Comparison of ENCODE assay signal across 8 cellular contexts in genomic region chr3:50298836-50299637, GRCh38. TPM values are rescaled to one million over a fixed set of nuclear protein-coding genes. Genes with fewer than 3 reads are reported as not detected.
DNase-seq lines count a peak whose midpoint lies in the region; ATAC-seq and TF ChIP-seq lines count a peak whose summit lies in the region.

Gene HYAL3, minus strand, starts transcription at chr3:50299405. Its CDS starts 3,803 bp downstream, at chr3:50295602.
Gene NAA80, minus strand, starts transcription at chr3:50299405. Its CDS starts 1,942 bp downstream, at chr3:50297463.

- H3K9me3 ChIP-seq in BLaER1 treated with 17β-estradiol and CSF1 and Interleukin-3, amounts not matched to agents 10 nM and 100 nM (replicated peaks in 1 of 11): no peaks in the 10 kb centered on the region
- no peaks in the 10 kb centered on the region for H3K9me3 ChIP-seq in left lung

- H3K36me3 Mint-ChIP-seq in activated CD4-positive, alpha-beta T cell treated with anti-CD3 and anti-CD28 coated beads, Interleukin-2, amount 10 ng/mL, durations not matched to agents 24 days and 14 days (ENCODE audit: low read depth): peaks cover 2% of the 10 kb centered on the region

- peak within 1 kb of the TSS; percentile 66 to 84 (median 74) for H3K4me3 ChIP-seq in BLaER1 treated with 17β-estradiol and CSF1 and Interleukin-3, amounts not matched to agents 10 nM and 100 nM
- peak within 1 kb of the TSS; percentile 63 to 68 for H3K4me3 ChIP-seq in left lung

- peaks cover 0 to 10% (median 0%) of the 10 kb centered on the region in 11 experiments; a peak in 2 of 22 replicates for H3K36me3 ChIP-seq in BLaER1 treated with 17β-estradiol and CSF1 and Interleukin-3, amounts not matched to agents 10 nM and 100 nM
- H3K36me3 ChIP-seq in left lung: peaks cover 0 to 5% of the 10 kb centered on the region in 2 donors

- no peaks in the 10 kb centered on the region for H3K27me3 ChIP-seq in BLaER1 treated with 17β-estradiol and CSF1 and Interleukin-3, amounts not matched to agents 10 nM and 100 nM
- H3K27me3 ChIP-seq in left lung: no peaks in the 10 kb centered on the region

- H3K4me3 Mint-ChIP-seq in activated CD4-positive, alpha-beta T cell treated with anti-CD3 and anti-CD28 coated beads, Interleukin-2, amount 10 ng/mL, durations not matched to agents 24 days and 14 days: peak within 1 kb of the TSS; percentile 99

- TF ChIP-seq CTCF in left lung (IDR thresholded peaks at IDR 0.05): peak in 1 of 2 donors; percentile 62

- H3K9me3 Mint-ChIP-seq in activated CD4-positive, alpha-beta T cell treated with anti-CD3 and anti-CD28 coated beads, Interleukin-2, amount 10 ng/mL, durations not matched to agents 24 days and 14 days: no peaks in the 10 kb centered on the region

- H3K4me2 ChIP-seq in BLaER1 treated with 17β-estradiol and CSF1 and Interleukin-3, amounts not matched to agents 10 nM and 100 nM: peak within 1 kb of the TSS; percentile 95 to 99 (median 98)

- peaks cover 0 to 14% (median 0%) of the 10 kb centered on the region in 11 experiments; a peak in 5 of 22 replicates for H4K20me1 ChIP-seq in BLaER1 treated with 17β-estradiol and CSF1 and Interleukin-3, amounts not matched to agents 10 nM and 100 nM

- H3K4me1 ChIP-seq in BLaER1 treated with 17β-estradiol and CSF1 and Interleukin-3, amounts not matched to agents 10 nM and 100 nM: peaks cover 24 to 46% (median 26%) of the 10 kb centered on the region in 10 experiments
- peaks cover 36 to 58% of the 10 kb centered on the region in 2 donors for H3K4me1 ChIP-seq in left lung

- peak within 1 kb of the TSS; percentile 42 to 87 (median 78); a peak in 21 of 22 replicates for H3K27ac ChIP-seq in BLaER1 treated with 17β-estradiol and CSF1 and Interleukin-3, amounts not matched to agents 10 nM and 100 nM
- peak within 1 kb of the TSS; percentile 92 to 95 for H3K27ac ChIP-seq in left lung

- intact Hi-C loops in activated CD4-positive, alpha-beta T cell treated with anti-CD3 and anti-CD28 coated beads, Interleukin-2, amount 10 ng/mL, durations not matched to agents 24 days and 14 days (cut with micrococcal nuclease): loop anchor here (1.0 to 10.0 kb wide), 6 partner anchors 22 to 624 kb away; partner anchors contain the start of genes APEH, CISH, CYB561D2 and NPRL2
- intact Hi-C loops in left lung (cut with DNase I): no loop called here

- ATAC-seq in HG03460 (IDR thresholded peaks at IDR 0.05; ENCODE audit: unreplicated experiment) (peak; percentile 82), left lung (peak; percentile 88)

- H3K9ac ChIP-seq in BLaER1 treated with 17β-estradiol and CSF1 and Interleukin-3, amounts not matched to agents 10 nM and 100 nM: peak within 1 kb of the TSS; percentile 75 to 87 (median 81)

- peaks cover 22% of the 10 kb centered on the region for H3K4me1 Mint-ChIP-seq in activated CD4-positive, alpha-beta T cell treated with anti-CD3 and anti-CD28 coated beads, Interleukin-2, amount 10 ng/mL, durations not matched to agents 24 days and 14 days

- H3K27me3 Mint-ChIP-seq in activated CD4-positive, alpha-beta T cell treated with anti-CD3 and anti-CD28 coated beads, Interleukin-2, amount 10 ng/mL, durations not matched to agents 24 days and 14 days: no peaks in the 10 kb centered on the region

- DNase-seq in GM19240 (ENCODE audit: insufficient read length, low spot score) (peak; percentile 89), NCI-H526 treated with DMSO at 0.1 percent for 48 hours (lab: John Stamatoyannopoulos, UW) (peak; percentile 98), cortex of kidney (lab: John Stamatoyannopoulos, UW) (peak; percentile 77), left lung (peak; percentile 100)
- peak; percentile 100 for DNase-seq in activated CD4-positive, alpha-beta T cell treated with anti-CD3 and anti-CD28 coated beads, Interleukin-2, amount 10 ng/mL, durations not matched to agents 24 days and 14 days
- peak; percentile 97 to 99 for DNase-seq in stimulated activated CD4-positive, alpha-beta T cell treated with anti-CD3 and anti-CD28 coated beads, Interleukin-2, amount 100 ng/mL, for 48 hours

- H3K27ac Mint-ChIP-seq in activated CD4-positive, alpha-beta T cell treated with anti-CD3 and anti-CD28 coated beads, Interleukin-2, amount 10 ng/mL, durations not matched to agents 24 days and 14 days: peak within 1 kb of the TSS; percentile 98

RNA-seq across cellular contexts. Expression of gene HYAL3, which starts in this region (rescaled TPM):
- 7.1 and 7.3 TPM in 2 replicates for total RNA-seq in activated CD4-positive, alpha-beta T cell treated with anti-CD3 and anti-CD28 coated beads, Interleukin-2, amount 10 ng/mL, durations not matched to agents 24 days and 14 days
- total RNA-seq in left lung: 1 to 10 TPM; 4.5 to 4.6 TPM

RNA-seq across cellular contexts. Expression of gene NAA80, which starts in this region (rescaled TPM):
- total RNA-seq in activated CD4-positive, alpha-beta T cell treated with anti-CD3 and anti-CD28 coated beads, Interleukin-2, amount 10 ng/mL, durations not matched to agents 24 days and 14 days: 17.3 and 20.0 TPM in 2 replicates
- total RNA-seq in left lung: 10 to 100 TPM in 1 of 2 donors, 1 to 10 TPM in 1; 9.5 to 10.9 TPM

Comparison
In these comparisons a context has a peak if more than half of its experiments do, and no peak if none do; other contexts are left out.
1. Peak in every context shown above with its lines: DNase-seq, ATAC-seq, H3K4me3 ChIP-seq and H3K27ac ChIP-seq.